ENCODE assay signal across 8 cellular contexts in the genomic region with DNA sequence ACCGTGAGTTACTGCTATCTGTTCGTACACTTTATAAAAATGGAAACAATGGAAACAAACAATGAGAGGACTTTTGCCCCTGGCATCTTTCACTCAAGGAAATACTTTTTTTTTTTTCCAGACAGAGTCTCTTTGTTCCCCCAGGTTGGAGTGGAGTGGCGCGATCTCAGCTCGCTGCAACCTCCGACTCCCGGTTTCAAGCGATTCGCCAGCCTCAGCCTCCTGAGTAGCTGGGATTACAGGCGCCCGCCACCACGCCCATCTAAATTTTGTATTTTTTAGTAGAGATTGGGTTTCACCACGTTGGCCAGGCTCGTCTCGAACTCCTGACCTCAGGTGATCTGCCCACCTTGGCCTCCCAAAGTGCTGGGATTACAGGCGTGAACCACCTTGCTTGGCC. TPM values are rescaled to one million over a fixed set of nuclear protein-coding genes. Genes with fewer than 3 reads are reported as not detected.
"Had no signal": no experiment of that assay in that cellular context is flagged by ENCODE, and none has a peak within 500 bp of the region (broad histone marks: within the 10 kb centered on the region; RNA-seq: fewer than 3 reads in every experiment).

No MANE protein-coding gene starts in this region.

RNA-seq across cellular contexts. Expression of a gene that starts 9.3 kb away (rescaled TPM):
- total RNA-seq: activated B cell treated with CpG ODN at 0.5 μM for 24 hours; activated CD4-positive, alpha-beta T cell treated with anti-CD3 and anti-CD28 coated beads, Interleukin-2, amount 10 ng/mL, durations not matched to agents 24 days and 14 days; activated CD8-positive, alpha-beta memory T cell treated with anti-CD3 and anti-CD28 coated beads, Interleukin-2, amount 10 ng/mL, durations not matched to agents 7 days and 5 days; activated T-helper 2 cell treated with anti-CD3 and anti-CD28 coated beads, Interferon-gamma antibody, Interleukin-2, Interleukin-4, amounts not matched to agents 10 μg/mL and 5 μg/mL and 100 μg/mL, durations not matched to agents 14 hours and 24 hours and 36 hours; aorta; NCI-H460; PC-9; SK-MEL-5 had no signal
- polyA plus RNA-seq: aorta had no signal

RNA-seq across cellular contexts. Expression of a gene that starts 22.3 kb away (rescaled TPM):
- total RNA-seq: activated B cell treated with CpG ODN at 0.5 μM for 24 hours; activated CD4-positive, alpha-beta T cell treated with anti-CD3 and anti-CD28 coated beads, Interleukin-2, amount 10 ng/mL, durations not matched to agents 24 days and 14 days; activated CD8-positive, alpha-beta memory T cell treated with anti-CD3 and anti-CD28 coated beads, Interleukin-2, amount 10 ng/mL, durations not matched to agents 7 days and 5 days; activated T-helper 2 cell treated with anti-CD3 and anti-CD28 coated beads, Interferon-gamma antibody, Interleukin-2, Interleukin-4, amounts not matched to agents 10 μg/mL and 5 μg/mL and 100 μg/mL, durations not matched to agents 14 hours and 24 hours and 36 hours; aorta; NCI-H460; PC-9 had no signal
- polyA plus RNA-seq: aorta had no signal

RNA-seq across cellular contexts. Expression of a gene that starts 32.5 kb away (rescaled TPM):
- total RNA-seq: activated B cell treated with CpG ODN at 0.5 μM for 24 hours; activated CD4-positive, alpha-beta T cell treated with anti-CD3 and anti-CD28 coated beads, Interleukin-2, amount 10 ng/mL, durations not matched to agents 24 days and 14 days; activated CD8-positive, alpha-beta memory T cell treated with anti-CD3 and anti-CD28 coated beads, Interleukin-2, amount 10 ng/mL, durations not matched to agents 7 days and 5 days; activated T-helper 2 cell treated with anti-CD3 and anti-CD28 coated beads, Interferon-gamma antibody, Interleukin-2, Interleukin-4, amounts not matched to agents 10 μg/mL and 5 μg/mL and 100 μg/mL, durations not matched to agents 14 hours and 24 hours and 36 hours; aorta; NCI-H460; PC-9; SK-MEL-5 had no signal
- polyA plus RNA-seq: aorta had no signal

RNA-seq across cellular contexts. Expression of a gene that starts 46.2 kb away (rescaled TPM):
- total RNA-seq: activated B cell treated with CpG ODN at 0.5 μM for 24 hours; activated CD4-positive, alpha-beta T cell treated with anti-CD3 and anti-CD28 coated beads, Interleukin-2, amount 10 ng/mL, durations not matched to agents 24 days and 14 days; activated CD8-positive, alpha-beta memory T cell treated with anti-CD3 and anti-CD28 coated beads, Interleukin-2, amount 10 ng/mL, durations not matched to agents 7 days and 5 days; activated T-helper 2 cell treated with anti-CD3 and anti-CD28 coated beads, Interferon-gamma antibody, Interleukin-2, Interleukin-4, amounts not matched to agents 10 μg/mL and 5 μg/mL and 100 μg/mL, durations not matched to agents 14 hours and 24 hours and 36 hours; aorta; NCI-H460; PC-9; SK-MEL-5 had no signal
- polyA plus RNA-seq: aorta had no signal
